2 cellular contexts compared by ENCODE assay signal in genomic region chr5:180340856-180341255, GRCh38.
TF ChIP-seq lines count a peak whose summit lies in the region.

No MANE protein-coding gene starts in this region.

TF ChIP-seq in IMR-90, 13 proteins besides CTCF, POLR2A, EP300 and RAD21:
- TF ChIP-seq FOS (IDR thresholded peaks at IDR 0.05; ENCODE audit: low read depth, low read length), result no peak
- peak; percentile 46; the same call in 1 of the 2 replicates for TF ChIP-seq MAFK (IDR thresholded peaks at IDR 0.05; ENCODE audit: low read depth, low read length)

TF ChIP-seq in H1, 55 proteins besides CTCF, POLR2A, EP300 and RAD21:
- TF ChIP-seq SAP30 (IDR thresholded peaks at IDR 0.05; ENCODE audit: insufficient read depth, insufficient replicate concordance, low read length) (no peak), MAFK (IDR thresholded peaks at IDR 0.05; ENCODE audit: low read depth, low read length) (no peak), JUND (IDR thresholded peaks at IDR 0.05; ENCODE audit: low read length) (no peak), KDM5A (IDR thresholded peaks at IDR 0.05; ENCODE audit: low read length) (no peak), CBX5 (IDR thresholded peaks at IDR 0.05; ENCODE audit: low read depth, low read length) (no peak), EGR1 (IDR thresholded peaks at IDR 0.05; ENCODE audit: borderline replicate concordance, low read depth, low read length) (no peak), FOSL1 (IDR thresholded peaks at IDR 0.05; ENCODE audit: insufficient read depth, low read depth, low read length) (no peak), TAF7 (optimal IDR thresholded peaks at IDR 0.05; ENCODE audit: borderline replicate concordance, low read depth, low read length) (no peak), HDAC6 (IDR thresholded peaks at IDR 0.05; ENCODE audit: low read depth, low read length) (no peak), SUZ12 (IDR thresholded peaks at IDR 0.05; ENCODE audit: low read length) (no peak), USF2 (IDR thresholded peaks at IDR 0.05; ENCODE audit: low read length) (no peak), TAF1 (IDR thresholded peaks at IDR 0.05; ENCODE audit: low read depth, low read length) (no peak), JUN (IDR thresholded peaks at IDR 0.05; ENCODE audit: low read depth, low read length) (no peak), TBP (IDR thresholded peaks at IDR 0.05; ENCODE audit: low read depth, low read length) (no peak), SP4 (IDR thresholded peaks at IDR 0.05; ENCODE audit: low read length) (no peak), GTF2F1 (IDR thresholded peaks at IDR 0.05; ENCODE audit: borderline replicate concordance, low read depth, low read length) (no peak), PHF8 (conservative IDR thresholded peaks at IDR 0.05; ENCODE audit: low read depth, low read length) (no peak), CTBP2 (IDR thresholded peaks at IDR 0.05; ENCODE audit: borderline replicate concordance, insufficient read depth, insufficient read length, low read length) (no peak), SP1 (IDR thresholded peaks at IDR 0.05; ENCODE audit: low read depth, low read length) (no peak)
